Comparison of ENCODE assay signal across 3 cellular contexts in genomic region chr9:114314881-114315722, GRCh38.
TF ChIP-seq lines count a peak whose summit lies in the region.

No MANE protein-coding gene starts in this region.

TF ChIP-seq in K562, 482 proteins besides CTCF, POLR2A, EP300 and RAD21:
- TF ChIP-seq RBM15 (IDR thresholded peaks at IDR 0.05; ENCODE audit: insufficient read depth, low read length), result no peak
- no peak for TF ChIP-seq MEF2D (tag; conservative IDR thresholded peaks at IDR 0.05; ENCODE audit: low read depth)
- no peak for TF ChIP-seq CTBP1 (IDR thresholded peaks at IDR 0.05; ENCODE audit: borderline replicate concordance)
- TF ChIP-seq BRCA1 (IDR thresholded peaks at IDR 0.05), result no peak
- TF ChIP-seq BRCA1 (CRISPR knock-in tag; IDR thresholded peaks at IDR 0.05), result no peak
- no peak for TF ChIP-seq CHD4 (IDR thresholded peaks at IDR 0.05; ENCODE audit: insufficient read depth, insufficient replicate concordance, low read depth, low read length, poor library complexity, severe bottlenecking)
- peak; percentile 85 for TF ChIP-seq RBM25 (IDR thresholded peaks at IDR 0.05; ENCODE audit: low read depth, low read length, severe bottlenecking)
TF ChIP-seq in K562: peak in this region for 1.

TF ChIP-seq in HepG2, 621 proteins besides CTCF, POLR2A, EP300 and RAD21:
- TF ChIP-seq CEBPB (IDR thresholded peaks at IDR 0.05; ENCODE audit: borderline replicate concordance, low read depth, low read length) (peak; percentile 37; the same call in 1 of the 2 replicates), MBD4 (IDR thresholded peaks at IDR 0.05; ENCODE audit: borderline replicate concordance, low read length) (no peak), ZNF629 (CRISPR knock-in tag; conservative IDR thresholded peaks at IDR 0.05) (peak; percentile 68; the same call in 1 of the 2 replicates), HMG20B (CRISPR knock-in tag; conservative IDR thresholded peaks at IDR 0.05) (no peak), ZNF350 (CRISPR knock-in tag; IDR thresholded peaks at IDR 0.05; ENCODE audit: borderline replicate concordance, low read depth) (no peak), NFAT5 (CRISPR knock-in tag; IDR thresholded peaks at IDR 0.05) (no peak), ZNF782 (CRISPR knock-in tag; IDR thresholded peaks at IDR 0.05; ENCODE audit: borderline replicate concordance) (no peak), ZNF784 (CRISPR knock-in tag; IDR thresholded peaks at IDR 0.05; ENCODE audit: borderline replicate concordance) (no peak), ZFP91 (CRISPR knock-in tag; IDR thresholded peaks at IDR 0.05; ENCODE audit: borderline replicate concordance) (no peak), ZNF687 (CRISPR knock-in tag; IDR thresholded peaks at IDR 0.05) (peak; percentile 16; the same call in 1 of the 2 replicates)
TF ChIP-seq in HepG2: peak in this region for 3.

TF ChIP-seq in GM12891, 5 proteins besides CTCF, POLR2A, EP300 and RAD21:
- TF ChIP-seq PAX5 (IDR thresholded peaks at IDR 0.05; ENCODE audit: insufficient read depth, low read length, severe bottlenecking), result no peak
- TF ChIP-seq SPI1 (IDR thresholded peaks at IDR 0.05; ENCODE audit: low read depth, low read length), result no peak
- no peak for TF ChIP-seq POU2F2 (IDR thresholded peaks at IDR 0.05; ENCODE audit: low read depth, low read length)
- no peak for TF ChIP-seq TAF1 (IDR thresholded peaks at IDR 0.05; ENCODE audit: low read depth, low read length)
- no peak for TF ChIP-seq POLR2AphosphoS5 (IDR thresholded peaks at IDR 0.05; ENCODE audit: low read depth, low read length)
